Comparison of ENCODE assay signal across 10 cellular contexts in the genomic region with DNA sequence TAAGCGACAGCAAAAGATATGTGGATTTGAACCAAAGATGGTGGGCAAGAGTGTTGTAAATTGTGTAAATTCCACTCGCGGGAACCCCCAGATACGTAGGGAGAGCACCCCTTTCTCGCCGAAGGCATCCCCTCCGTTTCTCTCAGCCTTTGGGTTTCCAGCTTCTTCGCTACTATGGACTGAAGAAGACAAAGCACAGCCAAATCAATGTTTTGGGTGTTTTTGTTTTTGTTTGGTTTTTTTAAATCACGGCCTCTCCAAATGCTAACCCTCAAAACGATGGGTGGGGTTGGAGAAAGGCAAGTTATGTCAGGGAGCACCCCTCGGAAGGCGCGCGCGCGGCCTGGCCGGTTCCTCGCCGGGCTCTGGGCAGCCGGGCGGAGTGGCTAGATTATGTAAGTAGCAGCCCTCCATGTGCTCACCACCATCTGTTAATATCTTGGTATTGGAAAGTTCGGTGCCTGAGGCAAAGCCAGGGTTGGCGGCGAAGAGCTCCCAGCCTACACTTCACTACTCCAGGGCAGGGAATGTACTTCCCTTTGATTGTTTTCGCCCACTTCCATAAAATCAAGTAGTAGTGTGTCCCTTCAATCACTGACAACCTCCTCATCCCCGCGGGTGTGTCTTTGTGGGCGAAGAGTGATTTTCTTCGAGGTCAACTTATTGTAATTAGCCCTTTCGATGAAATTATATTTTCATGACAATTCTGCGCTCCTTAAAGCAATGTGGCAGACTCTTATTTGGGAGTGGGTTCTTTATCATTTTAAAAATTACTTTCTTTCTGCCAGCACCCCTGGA. TPM values are rescaled to one million over a fixed set of nuclear protein-coding genes. Genes with fewer than 3 reads are reported as not detected.
DNase-seq lines count a peak whose midpoint lies in the region; ATAC-seq, FAIRE-seq and TF ChIP-seq lines count a peak whose summit lies in the region.
"Had no signal": no experiment of that assay in that cellular context is flagged by ENCODE, and none has a peak within 500 bp of the region (broad histone marks: within the 10 kb centered on the region; RNA-seq: fewer than 3 reads in every experiment).

No MANE protein-coding gene starts in this region.

- CTCF ChIA-PET in HepG2 (lab: Yijun Ruan, JAX; ENCODE audit: low intra/inter-chr PET ratio, low total read pairs) = no interaction called here

- in situ Hi-C loops in HepG2 (cut with HindIII; ENCODE audit: extremely low pct_ligation_motif_present, low pct_unique_long_range_greater_than_20kb) = loop anchor here (10.0 to 25.0 kb wide), 3 partner anchors 419 to 746 kb away; no protein-coding TSS in a partner anchor

- no peak for TF ChIP-seq POLR2A in heart left ventricle (IDR thresholded peaks at IDR 0.05)
- TF ChIP-seq POLR2A in HepG2 (IDR thresholded peaks at IDR 0.05; ENCODE audit: insufficient read depth in 1 of 2, low read depth in 2 of 2, low read length in 2 of 2) = no peak
- no peak for TF ChIP-seq POLR2A in GM18505 (IDR thresholded peaks at IDR 0.05; ENCODE audit: borderline replicate concordance, extremely low read depth, insufficient read depth, insufficient read length)

- no peak for FAIRE-seq in HepG2 (lab: Jason Lieb, UNC)

- no peaks in the 10 kb centered on the region for H4K20me1 ChIP-seq in HepG2 (ENCODE audit: insufficient read depth, low read length)

- peaks cover 92% of the 10 kb centered on the region for H3K27me3 Mint-ChIP-seq in type B pancreatic cell

- no peaks in the 10 kb centered on the region for H3K36me3 Mint-ChIP-seq in type B pancreatic cell

- intact Hi-C loops in left ventricle myocardium inferior (cut with micrococcal nuclease) = no loop called here
- intact Hi-C loops in heart left ventricle (cut with DNase I) = loop anchor here in 8 of 10 donors (2.0 to 10.0 kb wide), 6 partner anchors 131 to 859 kb away; no protein-coding TSS in a partner anchor
- intact Hi-C loops in HepG2 (cut with micrococcal nuclease; ENCODE audit: unreplicated experiment) = loop anchor here (1.0 to 10.0 kb wide), 3 partner anchors 189 to 611 kb away; no protein-coding TSS in a partner anchor

- H3K27me3 ChIP-seq in left ventricle myocardium inferior (ENCODE audit: low read depth) (peaks cover 88% of the 10 kb centered on the region), heart left ventricle (peaks cover 6 to 88% (median 57%) of the 10 kb centered on the region in 9 donors), WERI-Rb-1 (ENCODE audit: insufficient read depth, low read depth, severe bottlenecking) (peaks cover 86% of the 10 kb centered on the region), HepG2 (ENCODE audit: control insufficient read depth in 1 of 2, insufficient read depth in 2 of 2, low read length in 2 of 2) (no peaks in the 10 kb centered on the region; a peak in 1 of 5 replicates)

- H3K9me3 Mint-ChIP-seq in type B pancreatic cell = no peaks in the 10 kb centered on the region

- peaks cover 27% of the 10 kb centered on the region for H3K79me2 ChIP-seq in HepG2 (ENCODE audit: insufficient read depth, low read length)

- no peaks in the 10 kb centered on the region for H3K36me3 ChIP-seq in left ventricle myocardium inferior
- H3K36me3 ChIP-seq in heart left ventricle = no peaks in the 10 kb centered on the region
- H3K36me3 ChIP-seq in WERI-Rb-1 = no peaks in the 10 kb centered on the region
- no peaks in the 10 kb centered on the region for H3K36me3 ChIP-seq in HepG2 (replicated peaks in 1 of 2; ENCODE audit: control insufficient read depth in 1 of 2, insufficient read depth in 2 of 2, low read length in 2 of 2)
- H3K36me3 ChIP-seq: stomach had no signal

- no peak overlapping the region for H3K9ac ChIP-seq in HepG2 (ENCODE audit: insufficient read depth, low read depth, low read length)

- DNase-seq in left ventricle myocardium inferior (no peak), heart left ventricle (no peak), WERI-Rb-1 (peak; percentile 45), HepG2 (ENCODE audit: low spot score) (no peak), type B pancreatic cell (ENCODE audit: extremely low spot score, unreplicated experiment) (no peak), H4 (ENCODE audit: low spot score) (no peak)
- DNase-seq: activated CD4-positive, alpha-beta T cell treated with anti-CD3 and anti-CD28 coated beads, Interleukin-2, amount 50 U/mL, for 4 hours; stomach had no signal

- H3K9me3 ChIP-seq in left ventricle myocardium inferior (replicated peaks) (no peaks in the 10 kb centered on the region), heart left ventricle (no peaks in the 10 kb centered on the region), WERI-Rb-1 (ENCODE audit: severe bottlenecking) (peaks cover 4% of the 10 kb centered on the region), HepG2 (ENCODE audit: low read length) (no peaks in the 10 kb centered on the region)
- H3K9me3 ChIP-seq: stomach had no signal

- H2AFZ ChIP-seq in HepG2 (ENCODE audit: low read length) = no peak overlapping the region

- TF ChIP-seq EP300 in HepG2 (IDR thresholded peaks at IDR 0.05; ENCODE audit: low read depth in 2 of 2, low read length in 2 of 2) = no peak
- TF ChIP-seq EP300 in HepG2 (CRISPR knock-in tag; IDR thresholded peaks at IDR 0.05; ENCODE audit: borderline replicate concordance) = no peak

- POLR2A ChIA-PET in HepG2 (lab: Yijun Ruan, JAX) = interaction anchor here (1.1 to 1.8 kb wide), 4 partner anchors 44 to 139 kb away, joined by 4 to 6 read pairs (median 5); no protein-coding TSS in a partner anchor

- H3K4me1 ChIP-seq in left ventricle myocardium inferior (peaks cover 57% of the 10 kb centered on the region), heart left ventricle (peaks cover 0 to 33% (median 10%) of the 10 kb centered on the region in 12 donors), HepG2 (ENCODE audit: insufficient read depth, low read length) (peaks cover 53% of the 10 kb centered on the region)

- WGBS in heart left ventricle, 4 donors = 48 to 57% (median 50%) methylated on average over 31 of the region's 31 CpGs
- 93% methylated on average over 31 of the region's 31 CpGs for WGBS in HepG2 (ENCODE audit: low lambda C conversion rate)

- BruUV-seq in HepG2 (replicated peaks; lab: Mats Ljungman, UMichigan) = no TSS peak

- TF ChIP-seq CTCF in left ventricle myocardium inferior (IDR thresholded peaks at IDR 0.05; ENCODE audit: borderline replicate concordance) (no peak), heart left ventricle (IDR thresholded peaks at IDR 0.05) (no peak), WERI-Rb-1 (IDR thresholded peaks at IDR 0.05; ENCODE audit: low read depth, low read length) (no peak), HepG2 (CRISPR knock-in tag; IDR thresholded peaks at IDR 0.05) (no peak), type B pancreatic cell (conservative IDR thresholded peaks at IDR 0.05) (no peak)

- TF ChIP-seq RAD21 in HepG2 (CRISPR knock-in tag; IDR thresholded peaks at IDR 0.05) = no peak

- H3K27ac ChIP-seq in left ventricle myocardium inferior (replicated peaks) = no peak overlapping the region
- no peak overlapping the region for H3K27ac ChIP-seq in heart left ventricle
- H3K27ac ChIP-seq in WERI-Rb-1 = no peak overlapping the region
- H3K27ac ChIP-seq in HepG2 (ENCODE audit: extremely low read length, insufficient read depth, low read length) = peak overlapping the region; percentile 11

- H3K4me2 ChIP-seq in HepG2 (ENCODE audit: low read depth, low read length) = no peak overlapping the region

- H3K4me3 ChIP-seq in left ventricle myocardium inferior (peak overlapping the region; percentile 67), heart left ventricle (peak overlapping the region in 5 of 12 donors; percentile 44 to 59 (median 50)), WERI-Rb-1 (ENCODE audit: low read depth, low read length) (peak overlapping the region; percentile 48), HepG2 (replicated peaks in 1 of 3; ENCODE audit: insufficient read depth in 1 of 3, low read depth in 2 of 3, low read length in 3 of 3) (no peak overlapping the region)

- H3K4me3 Mint-ChIP-seq in type B pancreatic cell = peak overlapping the region; percentile 98

- H3K27ac Mint-ChIP-seq in type B pancreatic cell = peak overlapping the region; percentile 35

- H3K4me1 Mint-ChIP-seq in type B pancreatic cell (ENCODE audit: unreplicated experiment) = peaks cover 35% of the 10 kb centered on the region

- no peak for ATAC-seq in heart left ventricle
- no peak for ATAC-seq in HepG2
- no peak for ATAC-seq in GM21529 (IDR thresholded peaks at IDR 0.05; ENCODE audit: unreplicated experiment)
- ATAC-seq in GM18505 (IDR thresholded peaks at IDR 0.05; ENCODE audit: unreplicated experiment) = no peak

TF ChIP-seq in HepG2, 621 proteins besides CTCF, POLR2A, EP300 and RAD21 (continues in another document):
- TF ChIP-seq, protein P1, sequence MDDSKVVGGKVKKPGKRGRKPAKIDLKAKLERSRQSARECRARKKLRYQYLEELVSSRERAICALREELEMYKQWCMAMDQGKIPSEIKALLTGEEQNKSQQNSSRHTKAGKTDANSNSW (CRISPR knock-in tag; IDR thresholded peaks at IDR 0.05; ENCODE audit: borderline replicate concordance) = no peak

RNA-seq across cellular contexts. Expression of a gene that starts 4.0 kb away (rescaled TPM):
- total RNA-seq in left ventricle myocardium inferior = 80.6 TPM
- total RNA-seq in heart left ventricle = 100 to 1,000 TPM in 4 of 9 donors, 10 to 100 TPM in 5; 44.6 to 145 (median 96.4) TPM
- polyA plus RNA-seq in heart left ventricle = 1 to 10 TPM; 6.9 to 9.8 TPM
- 30.2 and 48.5 TPM in 2 replicates for total RNA-seq in HepG2 (2016; rRNA removed; fragmentation: Illumina TruSeq; extraction: Trizol)
- total RNA-seq in HepG2 (2016; cell fraction: cytosol; rRNA removed; fragmentation: Illumina TruSeq; extraction: Trizol; ENCODE audit: low read depth) = 18.3 and 23.4 TPM in 2 replicates
- 30.0 and 40.1 TPM in 2 replicates for total RNA-seq in HepG2 (2016; cell fraction: insoluble cytoplasmic fraction; rRNA removed; fragmentation: Illumina TruSeq; extraction: Trizol)
- total RNA-seq in HepG2 (2016; cell fraction: membrane; rRNA removed; fragmentation: Illumina TruSeq; extraction: Trizol) = 37.4 and 49.2 TPM in 2 replicates
- 48.9 and 52.6 TPM in 2 replicates for total RNA-seq in HepG2 (2016; cell fraction: nucleus; rRNA removed; fragmentation: Illumina TruSeq; extraction: Trizol)
- polyA plus RNA-seq in HepG2 (2011; rRNA removed) = 10.0 and 12.3 TPM in 2 replicates
- polyA plus RNA-seq in HepG2 (2011; cell fraction: cytosol; rRNA removed) = 6.4 and 10.1 TPM in 2 replicates
- polyA plus RNA-seq in HepG2 (2011; cell fraction: nucleus; rRNA removed) = 24.5 and 25.6 TPM in 2 replicates
- polyA plus RNA-seq in HepG2 (2012) = 32.4 and 38.1 TPM in 2 replicates
- polyA plus RNA-seq in HepG2 (2016; cell fraction: cytosol; fragmentation: Illumina TruSeq; extraction: Trizol; ENCODE audit: low read depth) = 0.63 and 0.75 TPM in 2 replicates
- polyA plus RNA-seq in HepG2 (2016; cell fraction: insoluble cytoplasmic fraction; fragmentation: Illumina TruSeq; extraction: Trizol; ENCODE audit: low read depth) = 32.3 and 34.3 TPM in 2 replicates
- polyA plus RNA-seq in HepG2 (2016; cell fraction: membrane; fragmentation: Illumina TruSeq; extraction: Trizol; ENCODE audit: low read depth) = 2.9 and 3.5 TPM in 2 replicates
- polyA plus RNA-seq in HepG2 (2016; cell fraction: nucleus; fragmentation: Illumina TruSeq; extraction: Trizol; ENCODE audit: insufficient read depth, low read depth) = 47.2 and 51.1 TPM in 2 replicates
- 40.4 TPM in 1 of 2 replicates, not detected in the other for polyA minus RNA-seq in HepG2 (2011; rRNA and poly(A)+ RNA removed; ENCODE audit: low replicate concordance)
- polyA minus RNA-seq in HepG2 (2011; cell fraction: cytosol; rRNA and poly(A)+ RNA removed) = 37.0 and 45.5 TPM in 2 replicates
- polyA minus RNA-seq in HepG2 (2011; cell fraction: nucleus; rRNA and poly(A)+ RNA removed) = 45.6 and 52.3 TPM in 2 replicates
- total RNA-seq in type B pancreatic cell (ENCODE audit: low replicate concordance) = 23.9 and 32.9 TPM in 2 replicates
- 0.14 and 0.21 TPM in 2 replicates for total RNA-seq in H4 (2014; rRNA removed; shearing (Covaris generic))

Comparison
In these comparisons a context has a peak if more than half of its experiments do, and no peak if none do; other contexts are left out.
1. H3K4me3 ChIP-seq: peak in left ventricle myocardium inferior (single experiment) and WERI-Rb-1 (single experiment); none in HepG2 (0 of 3).
2. RNA of a gene that starts 4.0 kb away (total RNA-seq): 44.6 to 145 TPM in heart left ventricle, 80.6 TPM in left ventricle myocardium inferior (single experiment), 18.3 to 52.6 TPM in HepG2 and 23.9 to 32.9 TPM in type B pancreatic cell; 0.14 to 0.21 TPM in H4; every median in the first group is over 10 times any median in the second.